In the genomic region with DNA sequence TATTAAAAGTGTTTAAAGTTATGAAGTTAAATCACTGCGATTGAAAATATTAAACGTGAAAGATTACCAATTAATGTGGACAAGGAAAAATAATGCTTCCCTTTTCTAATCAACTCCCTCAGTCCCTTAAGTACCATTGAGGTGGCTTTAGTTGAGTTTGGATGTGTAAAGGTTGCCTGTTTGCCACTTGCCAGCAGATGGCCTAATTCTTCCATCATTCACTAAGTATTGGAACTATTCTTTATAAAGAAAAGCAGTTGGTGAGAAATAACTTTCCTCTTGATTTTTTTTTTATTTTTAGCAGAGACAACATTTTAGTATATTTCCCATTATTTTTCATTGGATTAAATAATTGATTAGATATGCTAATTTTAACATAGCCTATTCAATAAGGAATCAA, we compare ENCODE assay signal across 9 cellular contexts.
DNase-seq lines count a peak whose midpoint lies in the region; ATAC-seq and TF ChIP-seq lines count a peak whose summit lies in the region.
"Had no signal": no experiment of that assay in that cellular context is flagged by ENCODE, and none has a peak within 500 bp of the region (broad histone marks: within the 10 kb centered on the region; RNA-seq: fewer than 3 reads in every experiment).

No MANE protein-coding gene starts in this region.

- no peak for ATAC-seq in DND-41 (ENCODE audit: insufficient read depth, low read depth)
- no peak for ATAC-seq in HG03442 (IDR thresholded peaks at IDR 0.05; ENCODE audit: unreplicated experiment)
- ATAC-seq in HG02885 (IDR thresholded peaks at IDR 0.05; ENCODE audit: poor library complexity, unreplicated experiment), result no peak

- DNase-seq in DND-41 (no peak), medulla oblongata (ENCODE audit: extremely low spot score) (peak; percentile 65), cerebellum (ENCODE audit: low spot score) (no peak), NCI-H2171 treated with DMSO at 0.1 percent for 48 hours (lab: John Stamatoyannopoulos, UW) (no peak)
- peak; percentile 9 for DNase-seq in Jurkat, Clone E6-1 (ENCODE audit: low read depth, low spot score)

- no peak overlapping the region for H3K9ac ChIP-seq in DND-41 (ENCODE audit: low read depth, low read length)

- no peak overlapping the region for H3K4me2 ChIP-seq in DND-41 (ENCODE audit: insufficient read depth, low read length)

- H3K9me3 ChIP-seq in DND-41 (ENCODE audit: insufficient read depth, low read length, severe bottlenecking), result no peaks in the 10 kb centered on the region

- H3K27me3 ChIP-seq in DND-41 (ENCODE audit: insufficient read depth, low read length, poor library complexity), result no peaks in the 10 kb centered on the region

- peak; percentile 36 for TF ChIP-seq CTCF in DND-41 (IDR thresholded peaks at IDR 0.05; ENCODE audit: borderline replicate concordance, extremely low read depth, low read length, poor library complexity, severe bottlenecking)
- TF ChIP-seq CTCF in VCaP (conservative IDR thresholded peaks at IDR 0.05), result peak; percentile 82

- no peak overlapping the region for H2AFZ ChIP-seq in DND-41 (ENCODE audit: low read depth, low read length)

- H3K4me1 ChIP-seq in DND-41 (ENCODE audit: insufficient read depth, low read length), result no peaks in the 10 kb centered on the region

- H3K36me3 ChIP-seq in DND-41 (ENCODE audit: insufficient read depth, low read length), result no peaks in the 10 kb centered on the region

- no peaks in the 10 kb centered on the region for H4K20me1 ChIP-seq in DND-41 (ENCODE audit: insufficient read depth, low read length)

- no peak overlapping the region for H3K27ac ChIP-seq in DND-41 (ENCODE audit: low read length)
- H3K27ac ChIP-seq in VCaP, result no peak overlapping the region
- H3K27ac ChIP-seq: HL-60 had no signal

- no peaks in the 10 kb centered on the region for H3K79me2 ChIP-seq in DND-41 (ENCODE audit: insufficient read depth, low read length)

- H3K4me3 ChIP-seq in DND-41 (ENCODE audit: low read depth in 1 of 2, low read length in 2 of 2), result no peak overlapping the region
- no peak overlapping the region for H3K4me3 ChIP-seq in Jurkat, Clone E6-1 (ENCODE audit: low read length)

Comparison
In these comparisons a context has a peak if more than half of its experiments do, and no peak if none do; other contexts are left out.
1. DNase-seq: peak in Jurkat, Clone E6-1 (single experiment) and medulla oblongata (single experiment); none in DND-41 (single experiment), cerebellum (single experiment) and NCI-H2171 treated with DMSO at 0.1 percent for 48 hours (single experiment).